In the genomic region with DNA sequence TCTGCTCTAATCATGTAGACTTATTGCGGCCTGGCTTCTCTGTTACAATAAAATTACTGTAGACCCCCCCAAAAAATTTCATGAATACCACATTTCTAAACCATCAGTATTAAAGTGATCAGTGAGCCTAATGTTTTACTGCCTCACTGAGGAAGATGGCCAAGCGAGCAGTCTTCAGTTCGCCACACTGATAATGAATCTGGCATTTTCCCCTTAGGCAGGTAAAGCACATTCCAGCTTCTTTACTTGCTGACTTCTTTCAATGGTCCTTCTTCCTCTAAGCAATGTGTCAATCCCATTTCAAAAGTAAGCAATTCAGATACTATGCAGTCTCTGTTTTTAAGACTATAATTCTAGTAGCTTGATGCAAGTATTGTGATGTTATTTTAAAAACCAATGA, we compare ENCODE assay signal across 19 cellular contexts.
"Had no signal": no experiment of that assay in that cellular context is flagged by ENCODE, and none has a peak within 500 bp of the region (broad histone marks: within the 10 kb centered on the region; RNA-seq: fewer than 3 reads in every experiment).

No MANE protein-coding gene starts in this region.

- H3K9me3 ChIP-seq: SK-N-SH had no signal

- DNase-seq: KBM-7, MV-4-11, NCI-H1048, NCI-H1105 treated with DMSO at 0.1 percent for 48 hours, NCI-H1417 treated with DMSO at 0.1 percent for 48 hours, NCI-H146, NCI-H1694 treated with DMSO at 0.1 percent for 48 hours, NCI-H1930, NCI-H2081, NCI-H2107, NCI-H226, NCI-H446, NCI-H510A, NCI-H524 treated with DMSO at 0.1 percent for 48 hours, NCI-H69, NCI-H774, RPMI8226, SHP77, SK-N-SH had no signal

- H3K4me2 ChIP-seq: SK-N-SH had no signal

- H3K9ac ChIP-seq: SK-N-SH had no signal
